2 cellular contexts compared by ENCODE assay signal in the genomic region with DNA sequence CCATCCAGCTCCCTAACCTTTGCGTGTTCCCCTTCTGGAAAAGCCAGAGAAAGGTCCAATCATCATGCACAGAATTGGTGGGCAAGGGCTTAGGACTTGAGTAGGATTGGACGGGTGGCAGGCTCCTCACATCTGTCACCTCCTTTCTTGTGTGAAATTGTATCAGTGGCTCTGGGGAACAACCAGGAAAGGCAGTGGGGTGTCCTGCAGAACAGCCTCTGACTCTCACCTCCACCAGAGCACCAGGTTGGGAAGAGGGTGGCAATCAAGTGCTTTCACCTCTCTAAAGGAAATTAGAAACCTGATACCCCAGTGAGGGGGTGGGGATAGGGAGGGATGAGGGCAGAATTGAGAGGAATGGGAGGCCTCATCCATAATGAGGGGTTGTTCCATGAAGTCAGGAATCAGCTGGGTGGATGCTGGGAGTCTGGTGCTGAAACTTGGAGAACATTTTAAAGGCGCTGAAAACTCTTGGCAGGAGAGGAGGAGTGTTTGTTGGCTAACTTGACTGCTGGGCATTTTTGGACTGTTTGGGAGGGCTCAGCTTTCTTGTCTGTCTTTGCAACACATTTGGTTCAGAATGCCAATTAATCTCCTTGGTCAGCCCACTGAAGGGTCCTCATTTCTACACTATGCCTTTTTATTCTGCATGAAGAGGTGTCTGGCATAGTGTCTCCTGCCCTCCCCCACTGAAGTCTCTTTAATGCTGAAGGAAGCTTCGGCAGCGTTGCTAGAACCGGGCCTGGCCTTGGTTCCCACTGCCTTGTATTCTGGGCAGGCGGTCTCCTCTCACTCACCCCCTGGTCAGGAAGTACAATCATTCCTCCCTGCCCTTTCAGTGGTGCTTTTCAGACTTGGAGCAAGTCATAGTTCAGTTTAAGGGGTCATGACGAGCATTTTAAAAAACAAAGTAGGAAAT.
TF ChIP-seq lines count a peak whose summit lies in the region.

No MANE protein-coding gene starts in this region.

TF ChIP-seq in SK-N-SH, 30 proteins besides CTCF, POLR2A, EP300 and RAD21 (continued from another document):
- no peak for TF ChIP-seq ZBTB33 (IDR thresholded peaks at IDR 0.05; ENCODE audit: borderline replicate concordance, low read depth)
- TF ChIP-seq TEAD4 (IDR thresholded peaks at IDR 0.05; ENCODE audit: borderline replicate concordance, insufficient read depth) = no peak
- TF ChIP-seq ELF1 (IDR thresholded peaks at IDR 0.05) = no peak
- TF ChIP-seq RCOR1 (IDR thresholded peaks at IDR 0.05; ENCODE audit: low read length) = no peak
- TF ChIP-seq GABPA (IDR thresholded peaks at IDR 0.05; ENCODE audit: low read depth) = no peak
- no peak for TF ChIP-seq JUND (IDR thresholded peaks at IDR 0.05)
- no peak for TF ChIP-seq CHD2 (IDR thresholded peaks at IDR 0.05; ENCODE audit: low read length, partially characterized antibody)
- TF ChIP-seq, protein P1, sequence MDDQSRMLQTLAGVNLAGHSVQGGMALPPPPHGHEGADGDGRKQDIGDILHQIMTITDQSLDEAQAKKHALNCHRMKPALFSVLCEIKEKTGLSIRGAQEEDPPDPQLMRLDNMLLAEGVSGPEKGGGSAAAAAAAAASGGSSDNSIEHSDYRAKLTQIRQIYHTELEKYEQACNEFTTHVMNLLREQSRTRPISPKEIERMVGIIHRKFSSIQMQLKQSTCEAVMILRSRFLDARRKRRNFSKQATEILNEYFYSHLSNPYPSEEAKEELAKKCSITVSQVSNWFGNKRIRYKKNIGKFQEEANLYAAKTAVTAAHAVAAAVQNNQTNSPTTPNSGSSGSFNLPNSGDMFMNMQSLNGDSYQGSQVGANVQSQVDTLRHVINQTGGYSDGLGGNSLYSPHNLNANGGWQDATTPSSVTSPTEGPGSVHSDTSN (IDR thresholded peaks at IDR 0.05) = no peak
- TF ChIP-seq TCF12 (IDR thresholded peaks at IDR 0.05) = no peak
- TF ChIP-seq POLR2AphosphoS5 (IDR thresholded peaks at IDR 0.05; ENCODE audit: low read depth, low read length) = no peak
- TF ChIP-seq USF1 (IDR thresholded peaks at IDR 0.05; ENCODE audit: borderline replicate concordance, low read depth) = no peak
- no peak for TF ChIP-seq NFIC (IDR thresholded peaks at IDR 0.05; ENCODE audit: borderline replicate concordance)
- TF ChIP-seq FOXJ3 (CRISPR knock-in tag; IDR thresholded peaks at IDR 0.05) = no peak
- TF ChIP-seq MAX (IDR thresholded peaks at IDR 0.05; ENCODE audit: low read depth) = no peak; the same call in 1 of the 2 replicates

TF ChIP-seq in SK-N-SH treated with all-trans-retinoic acid at 6 μM for 48 hours, 23 proteins besides CTCF, POLR2A, EP300 and RAD21 (continued from another document):
- TF ChIP-seq POU6F1 (CRISPR knock-in tag; IDR thresholded peaks at IDR 0.05; ENCODE audit: borderline replicate concordance, low read depth) (no peak), ARNTL (CRISPR knock-in tag; IDR thresholded peaks at IDR 0.05; ENCODE audit: borderline replicate concordance, low read depth) (no peak), ZFP3 (CRISPR knock-in tag; IDR thresholded peaks at IDR 0.05) (no peak), ZNF565 (CRISPR knock-in tag; conservative IDR thresholded peaks at IDR 0.05; ENCODE audit: low read depth) (no peak), ESRRG (CRISPR knock-in tag; IDR thresholded peaks at IDR 0.05) (no peak), CSDC2 (CRISPR knock-in tag; IDR thresholded peaks at IDR 0.05) (no peak)
- TF ChIP-seq, protein P2, sequence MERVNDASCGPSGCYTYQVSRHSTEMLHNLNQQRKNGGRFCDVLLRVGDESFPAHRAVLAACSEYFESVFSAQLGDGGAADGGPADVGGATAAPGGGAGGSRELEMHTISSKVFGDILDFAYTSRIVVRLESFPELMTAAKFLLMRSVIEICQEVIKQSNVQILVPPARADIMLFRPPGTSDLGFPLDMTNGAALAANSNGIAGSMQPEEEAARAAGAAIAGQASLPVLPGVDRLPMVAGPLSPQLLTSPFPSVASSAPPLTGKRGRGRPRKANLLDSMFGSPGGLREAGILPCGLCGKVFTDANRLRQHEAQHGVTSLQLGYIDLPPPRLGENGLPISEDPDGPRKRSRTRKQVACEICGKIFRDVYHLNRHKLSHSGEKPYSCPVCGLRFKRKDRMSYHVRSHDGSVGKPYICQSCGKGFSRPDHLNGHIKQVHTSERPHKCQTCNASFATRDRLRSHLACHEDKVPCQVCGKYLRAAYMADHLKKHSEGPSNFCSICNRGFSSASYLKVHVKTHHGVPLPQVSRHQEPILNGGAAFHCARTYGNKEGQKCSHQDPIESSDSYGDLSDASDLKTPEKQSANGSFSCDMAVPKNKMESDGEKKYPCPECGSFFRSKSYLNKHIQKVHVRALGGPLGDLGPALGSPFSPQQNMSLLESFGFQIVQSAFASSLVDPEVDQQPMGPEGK (CRISPR knock-in tag; IDR thresholded peaks at IDR 0.05; ENCODE audit: borderline replicate concordance) = no peak
- TF ChIP-seq, protein P3, sequence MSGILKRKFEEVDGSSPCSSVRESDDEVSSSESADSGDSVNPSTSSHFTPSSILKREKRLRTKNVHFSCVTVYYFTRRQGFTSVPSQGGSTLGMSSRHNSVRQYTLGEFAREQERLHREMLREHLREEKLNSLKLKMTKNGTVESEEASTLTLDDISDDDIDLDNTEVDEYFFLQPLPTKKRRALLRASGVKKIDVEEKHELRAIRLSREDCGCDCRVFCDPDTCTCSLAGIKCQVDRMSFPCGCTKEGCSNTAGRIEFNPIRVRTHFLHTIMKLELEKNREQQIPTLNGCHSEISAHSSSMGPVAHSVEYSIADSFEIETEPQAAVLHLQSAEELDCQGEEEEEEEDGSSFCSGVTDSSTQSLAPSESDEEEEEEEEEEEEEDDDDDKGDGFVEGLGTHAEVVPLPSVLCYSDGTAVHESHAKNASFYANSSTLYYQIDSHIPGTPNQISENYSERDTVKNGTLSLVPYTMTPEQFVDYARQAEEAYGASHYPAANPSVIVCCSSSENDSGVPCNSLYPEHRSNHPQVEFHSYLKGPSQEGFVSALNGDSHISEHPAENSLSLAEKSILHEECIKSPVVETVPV (CRISPR knock-in tag; IDR thresholded peaks at IDR 0.05) = no peak
